8 cellular contexts compared by ENCODE assay signal in the genomic region with DNA sequence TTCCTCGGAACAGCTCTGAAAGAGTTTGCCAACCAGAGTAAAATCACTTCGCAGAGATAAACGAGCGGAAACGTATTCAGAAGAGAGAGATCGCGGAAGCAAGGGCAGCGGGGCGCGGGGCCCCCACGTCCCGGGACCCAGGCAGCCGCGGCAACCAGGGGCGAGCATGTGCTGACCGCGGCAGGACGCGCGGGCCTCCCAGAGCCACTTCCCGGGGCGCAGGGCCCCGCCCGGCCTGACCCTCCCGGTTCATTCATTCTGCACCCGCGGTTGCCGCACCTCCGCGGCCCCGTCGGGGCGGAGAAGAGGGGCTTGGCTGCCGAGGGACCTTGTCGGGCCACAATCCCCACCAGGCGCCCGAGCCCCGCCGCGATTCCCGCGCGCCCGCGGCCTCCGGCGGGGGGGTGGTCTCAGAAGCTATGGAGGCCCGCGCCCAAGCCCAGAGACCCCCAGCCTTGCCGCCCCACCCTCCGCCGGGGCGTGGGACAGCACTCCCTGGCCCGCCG. TPM values are rescaled to one million over a fixed set of nuclear protein-coding genes. Genes with fewer than 3 reads are reported as not detected.
DNase-seq lines count a peak whose midpoint lies in the region; ATAC-seq and TF ChIP-seq lines count a peak whose summit lies in the region.

No MANE protein-coding gene starts in this region.

- H3K9me3 ChIP-seq in MM.1S (replicated peaks; ENCODE audit: insufficient read depth, low read length) (no peaks in the 10 kb centered on the region), neural progenitor cell (ENCODE audit: low read depth) (no peaks in the 10 kb centered on the region)

- H3K27me3 ChIP-seq in MM.1S (replicated peaks; ENCODE audit: insufficient read depth, low read length) (no peaks in the 10 kb centered on the region), neural progenitor cell (no peaks in the 10 kb centered on the region)

- H3K4me2 ChIP-seq in MM.1S (ENCODE audit: low read depth, low read length) (peak overlapping the region; percentile 63; the same call in 1 of the 2 replicates), neural progenitor cell (peak overlapping the region; percentile 78)

- H4K20me1 ChIP-seq in MM.1S (ENCODE audit: insufficient read depth, low read length) (peaks cover 7% of the 10 kb centered on the region; the same call in 1 of the 2 replicates), neural progenitor cell (ENCODE audit: low read depth) (peaks cover 52% of the 10 kb centered on the region)

- peak; percentile 35 for DNase-seq in MM.1S
- peak; percentile 56 to 65 for DNase-seq in activated T-cell treated with anti-CD3 and anti-CD28 coated beads, Interleukin-2, amount 50 U/mL, for 72 hours
- no peak for DNase-seq in fibroblast of mammary gland (ENCODE audit: low read depth)
- peak; percentile 61 for DNase-seq in neural progenitor cell (ENCODE audit: low spot score)
- no peak for DNase-seq in DMS153 (lab: John Stamatoyannopoulos, UW)
- no peak for DNase-seq in GOT3 (lab: John Stamatoyannopoulos, UW)
- no peak for DNase-seq in ecto neural progenitor cell (ENCODE audit: low spot score)

- H3K4me1 Mint-ChIP-seq in activated T-cell treated with anti-CD3 and anti-CD28 coated beads, Interleukin-2, amount 50 U/mL, for 72 hours (ENCODE audit: low read depth): peaks cover 56% of the 10 kb centered on the region
- peaks cover 32% of the 10 kb centered on the region for H3K4me1 Mint-ChIP-seq in neural progenitor cell

- H3F3A ChIP-seq in MM.1S (ENCODE audit: insufficient read depth, low read length) (peaks cover 21% of the 10 kb centered on the region), neural progenitor cell (ENCODE audit: low read depth) (peaks cover 7% of the 10 kb centered on the region)

- peak overlapping the region; percentile 100 for H3K27ac Mint-ChIP-seq in activated T-cell treated with anti-CD3 and anti-CD28 coated beads, Interleukin-2, amount 50 U/mL, for 72 hours
- peak overlapping the region; percentile 94 for H3K27ac Mint-ChIP-seq in neural progenitor cell

- H3K79me2 ChIP-seq in MM.1S (ENCODE audit: low read length): peaks cover 56% of the 10 kb centered on the region
- peaks cover 73% of the 10 kb centered on the region for H3K79me2 ChIP-seq in neural progenitor cell (ENCODE audit: low read depth)

- H2AFZ ChIP-seq in MM.1S (ENCODE audit: low read length) (no peak overlapping the region), neural progenitor cell (replicated peaks) (no peak overlapping the region)

- H3K27ac ChIP-seq in MM.1S (ENCODE audit: low read length) (peak overlapping the region; percentile 45; the same call in 1 of the 2 replicates), neural progenitor cell (peak overlapping the region; percentile 94)

- peaks cover 8 to 10% of the 10 kb centered on the region in 2 donors for H3K36me3 Mint-ChIP-seq in activated T-cell treated with anti-CD3 and anti-CD28 coated beads, Interleukin-2, amount 50 U/mL, for 72 hours (ENCODE audit: insufficient read depth in 2 of 2)
- H3K36me3 Mint-ChIP-seq in neural progenitor cell: peaks cover 17% of the 10 kb centered on the region

- H3K36me3 ChIP-seq in MM.1S (replicated peaks; ENCODE audit: insufficient read depth, low read length): no peaks in the 10 kb centered on the region
- H3K36me3 ChIP-seq in neural progenitor cell: no peaks in the 10 kb centered on the region

- H3K9ac ChIP-seq in MM.1S (ENCODE audit: low read length): peak overlapping the region; percentile 81
- peak overlapping the region; percentile 98 for H3K9ac ChIP-seq in neural progenitor cell

- H3K4me3 Mint-ChIP-seq in activated T-cell treated with anti-CD3 and anti-CD28 coated beads, Interleukin-2, amount 50 U/mL, for 72 hours: peak overlapping the region; percentile 94 to 99
- peak overlapping the region; percentile 97 for H3K4me3 Mint-ChIP-seq in neural progenitor cell

- no peaks in the 10 kb centered on the region for H3K27me3 Mint-ChIP-seq in activated T-cell treated with anti-CD3 and anti-CD28 coated beads, Interleukin-2, amount 50 U/mL, for 72 hours (ENCODE audit: low read depth)
- H3K27me3 Mint-ChIP-seq in neural progenitor cell (ENCODE audit: insufficient read depth, low read depth): no peaks in the 10 kb centered on the region

- H3K9me3 Mint-ChIP-seq in activated T-cell treated with anti-CD3 and anti-CD28 coated beads, Interleukin-2, amount 50 U/mL, for 72 hours: no peaks in the 10 kb centered on the region
- H3K9me3 Mint-ChIP-seq in neural progenitor cell: peaks cover 3% of the 10 kb centered on the region

- H3K4me3 ChIP-seq in MM.1S (ENCODE audit: low read length): peak overlapping the region; percentile 70
- peak overlapping the region; percentile 71 for H3K4me3 ChIP-seq in fibroblast of mammary gland (ENCODE audit: control insufficient read depth, low read depth, low read length)
- peak overlapping the region; percentile 93 for H3K4me3 ChIP-seq in neural progenitor cell

- TF ChIP-seq CTCF in MM.1S (IDR thresholded peaks at IDR 0.05; ENCODE audit: low read length): no peak
- TF ChIP-seq CTCF in fibroblast of mammary gland (conservative IDR thresholded peaks at IDR 0.05; ENCODE audit: control insufficient read depth, insufficient read depth, low read depth, low read length): no peak
- TF ChIP-seq CTCF in neural progenitor cell (IDR thresholded peaks at IDR 0.05): no peak

- H3K4me1 ChIP-seq in MM.1S (ENCODE audit: low read length): peaks cover 43% of the 10 kb centered on the region
- H3K4me1 ChIP-seq in neural progenitor cell: peaks cover 23% of the 10 kb centered on the region

- peak; percentile 6 for ATAC-seq in GM18907 (IDR thresholded peaks at IDR 0.05; ENCODE audit: unreplicated experiment)
- ATAC-seq in activated T-cell treated with anti-CD3 and anti-CD28 coated beads, Interleukin-2, amount 50 U/mL, for 72 hours (replicated peaks in 1 of 2): peak; percentile 4 to 12

- H3K9me2 ChIP-seq in MM.1S (replicated peaks; ENCODE audit: insufficient read depth, low read length): no peaks in the 10 kb centered on the region

RNA-seq across cellular contexts. Expression of a gene that starts 0.6 kb away (rescaled TPM):
- 100 to 1,000 TPM; 116 to 125 TPM for total RNA-seq in activated T-cell treated with anti-CD3 and anti-CD28 coated beads, Interleukin-2, amount 50 U/mL, for 72 hours
- total RNA-seq in neural progenitor cell (ENCODE audit: low replicate concordance): 82.6 and 116 TPM in 2 replicates

RNA-seq across cellular contexts. Expression of a gene that starts 26.1 kb away (rescaled TPM):
- total RNA-seq in activated T-cell treated with anti-CD3 and anti-CD28 coated beads, Interleukin-2, amount 50 U/mL, for 72 hours: 10 to 100 TPM; 54.2 to 68.3 TPM
- total RNA-seq in neural progenitor cell (ENCODE audit: low replicate concordance): 157 and 287 TPM in 2 replicates

Comparison
In these comparisons a context has a peak if more than half of its experiments do, and no peak if none do; other contexts are left out.
1. DNase-seq: peak in MM.1S (single experiment), activated T-cell treated with anti-CD3 and anti-CD28 coated beads, Interleukin-2, amount 50 U/mL, for 72 hours (2 of 2) and neural progenitor cell (single experiment); none in fibroblast of mammary gland (single experiment), DMS153 (single experiment), GOT3 (single experiment) and ecto neural progenitor cell (single experiment).
2. Peak in every context shown above with its lines, with median percentiles within 50 percentile points of each other: H3K4me3 ChIP-seq.